ENCODE assay signal across 15 cellular contexts in genomic region chr7:116679495-116679894, GRCh38. TPM values are rescaled to one million over a fixed set of nuclear protein-coding genes. Genes with fewer than 3 reads are reported as not detected.
DNase-seq lines count a peak whose midpoint lies in the region; ATAC-seq and TF ChIP-seq lines count a peak whose summit lies in the region.
"Had no signal": no experiment of that assay in that cellular context is flagged by ENCODE, and none has a peak within 500 bp of the region (broad histone marks: within the 10 kb centered on the region; RNA-seq: fewer than 3 reads in every experiment).

No MANE protein-coding gene starts in this region.

- H3K4me1 ChIP-seq in MM.1S (ENCODE audit: low read length) = peaks cover 23% of the 10 kb centered on the region
- peaks cover 15% of the 10 kb centered on the region; the same call in 1 of the 2 replicates for H3K4me1 ChIP-seq in GM23338 (ENCODE audit: insufficient read depth)

- no peaks in the 10 kb centered on the region for H3K36me3 Mint-ChIP-seq in mesothelial cell of epicardium
- no peaks in the 10 kb centered on the region for H3K36me3 Mint-ChIP-seq in GM23338 (ENCODE audit: low read depth)
- no peaks in the 10 kb centered on the region for H3K36me3 Mint-ChIP-seq in nephron progenitor cell (ENCODE audit: low read depth)

- H3K9me3 Mint-ChIP-seq in mesothelial cell of epicardium (peaks cover 14% of the 10 kb centered on the region), GM23338 (no peaks in the 10 kb centered on the region), nephron progenitor cell (no peaks in the 10 kb centered on the region)

- H3K4me2 ChIP-seq in MM.1S (ENCODE audit: low read depth, low read length) (no peak overlapping the region), GM23338 (no peak overlapping the region)

- H3K4me3 ChIP-seq in MM.1S (ENCODE audit: low read length) (no peak overlapping the region), GM23338 (no peak overlapping the region)
- H3K4me3 ChIP-seq: thoracic aorta had no signal

- H4K20me1 ChIP-seq in MM.1S (ENCODE audit: insufficient read depth, low read length) = no peaks in the 10 kb centered on the region
- no peaks in the 10 kb centered on the region for H4K20me1 ChIP-seq in GM23338 (replicated peaks; ENCODE audit: insufficient read depth)

- H3K79me2 ChIP-seq in MM.1S (ENCODE audit: low read length) = no peaks in the 10 kb centered on the region
- 0 out of 2 replicates have a peak, but pooled peaks cover 3% of the 10 kb centered on the region for H3K79me2 ChIP-seq in GM23338 (replicated peaks; ENCODE audit: insufficient read depth)

- ATAC-seq in HG02610 (IDR thresholded peaks at IDR 0.05; ENCODE audit: unreplicated experiment) (peak; percentile 74), GM21528 (IDR thresholded peaks at IDR 0.05; ENCODE audit: low FRiP score, unreplicated experiment) (no peak), GM23338 (no peak)

- peaks cover 7% of the 10 kb centered on the region for H3K27me3 Mint-ChIP-seq in mesothelial cell of epicardium (ENCODE audit: low read depth)
- no peaks in the 10 kb centered on the region for H3K27me3 Mint-ChIP-seq in GM23338 (ENCODE audit: insufficient read depth, low read depth, poor library complexity)
- H3K27me3 Mint-ChIP-seq in nephron progenitor cell (ENCODE audit: low read depth, poor library complexity) = peaks cover 48% of the 10 kb centered on the region

- no peaks in the 10 kb centered on the region for H3K9me3 ChIP-seq in MM.1S (replicated peaks; ENCODE audit: insufficient read depth, low read length)
- H3K9me3 ChIP-seq: thoracic aorta had no signal

- H3K9me2 ChIP-seq in MM.1S (replicated peaks; ENCODE audit: insufficient read depth, low read length) (no peaks in the 10 kb centered on the region), GM23338 (ENCODE audit: insufficient read depth) (no peaks in the 10 kb centered on the region)

- DNase-seq in DMS153 (lab: John Stamatoyannopoulos, UW) (peak; percentile 21), DMS153 treated with DMSO at 0.1 percent for 48 hours (lab: John Stamatoyannopoulos, UW; ENCODE audit: unreplicated experiment) (no peak), MM.1S (peak; percentile 58), mesothelial cell of epicardium (ENCODE audit: low spot score in 2 of 2, unreplicated experiment in 2 of 2) (no peak), GM23338 (ENCODE audit: low spot score) (no peak), nephron progenitor cell (no peak)
- DNase-seq: activated CD8-positive, alpha-beta memory T cell treated with anti-CD3 and anti-CD28 coated beads, Interleukin-2, amount 50 U/mL, for 4 hours; central memory CD4-positive, alpha-beta T cell; GF-D8; head of caudate nucleus; NCI-H1694 had no signal

- H3K27ac Mint-ChIP-seq in mesothelial cell of epicardium (peak overlapping the region; percentile 26), GM23338 (no peak overlapping the region), nephron progenitor cell (no peak overlapping the region)

- H3K4me3 Mint-ChIP-seq in mesothelial cell of epicardium (no peak overlapping the region), GM23338 (no peak overlapping the region), nephron progenitor cell (no peak overlapping the region)

- no peak overlapping the region for H3K9ac ChIP-seq in MM.1S (ENCODE audit: low read length)

- peaks cover 41% of the 10 kb centered on the region for H3K4me1 Mint-ChIP-seq in mesothelial cell of epicardium
- peaks cover 11% of the 10 kb centered on the region for H3K4me1 Mint-ChIP-seq in GM23338
- H3K4me1 Mint-ChIP-seq in nephron progenitor cell = peaks cover 4% of the 10 kb centered on the region

- TF ChIP-seq CTCF in MM.1S (IDR thresholded peaks at IDR 0.05; ENCODE audit: low read length) (no peak), mesothelial cell of epicardium (IDR thresholded peaks at IDR 0.05; ENCODE audit: unreplicated experiment) (no peak), GM23338 (conservative IDR thresholded peaks at IDR 0.05; ENCODE audit: low read depth in 2 of 2) (no peak), nephron progenitor cell (IDR thresholded peaks at IDR 0.05) (no peak)

- H3K27me3 ChIP-seq in MM.1S (replicated peaks; ENCODE audit: insufficient read depth, low read length) (no peaks in the 10 kb centered on the region), GM23338 (ENCODE audit: insufficient read depth) (no peaks in the 10 kb centered on the region)

- H3F3A ChIP-seq in MM.1S (ENCODE audit: insufficient read depth, low read length) (peaks cover 13% of the 10 kb centered on the region; the same call in 1 of the 2 replicates), GM23338 (replicated peaks; ENCODE audit: low read depth) (no peaks in the 10 kb centered on the region)

- H2AFZ ChIP-seq in MM.1S (ENCODE audit: low read length) (no peak overlapping the region), GM23338 (no peak overlapping the region)

- H3K27ac ChIP-seq in MM.1S (ENCODE audit: low read length) (no peak overlapping the region), GM23338 (ENCODE audit: low read depth) (no peak overlapping the region)
- H3K27ac ChIP-seq: 22Rv1, thoracic aorta had no signal

- H3K36me3 ChIP-seq in MM.1S (replicated peaks; ENCODE audit: insufficient read depth, low read length) = no peaks in the 10 kb centered on the region
- H3K36me3 ChIP-seq in GM23338 (ENCODE audit: insufficient read depth) = no peaks in the 10 kb centered on the region
- H3K36me3 ChIP-seq: thoracic aorta had no signal

TF ChIP-seq in GM23338, 12 proteins besides CTCF, POLR2A, EP300 and RAD21:
- TF ChIP-seq ZNF462 (CRISPR knock-in tag; IDR thresholded peaks at IDR 0.05) (no peak), CREB1 (CRISPR knock-in tag; IDR thresholded peaks at IDR 0.05; ENCODE audit: low read depth) (no peak), ZNF114 (CRISPR knock-in tag; IDR thresholded peaks at IDR 0.05) (no peak), EZH2 (IDR thresholded peaks at IDR 0.05; ENCODE audit: low read depth, unreplicated experiment) (no peak), ZNF331 (CRISPR knock-in tag; IDR thresholded peaks at IDR 0.05; ENCODE audit: low read depth) (no peak), STAT1 (IDR thresholded peaks at IDR 0.05; ENCODE audit: unreplicated experiment) (no peak)

RNA-seq across cellular contexts. Expression of gene MET, which starts 7.5 kb away (rescaled TPM):
- 21.1 to 22.8 TPM (median 22.3 TPM) in 3 replicates for total RNA-seq in mesothelial cell of epicardium
- 16.3 and 23.1 TPM in 2 replicates for total RNA-seq in GM23338 (2014; rRNA removed; shearing (Covaris generic))
- 3.8 and 4.8 TPM in 2 replicates for polyA plus RNA-seq in GM23338 (2016; fragmentation: Nextera tagmentation; extraction: Ambion mirVana)

Comparison
In these comparisons a context has a peak if more than half of its experiments do, and no peak if none do; other contexts are left out.
1. DNase-seq: peak in DMS153 (single experiment) and MM.1S (single experiment); none in DMS153 treated with DMSO at 0.1 percent for 48 hours (single experiment), mesothelial cell of epicardium (0 of 2), GM23338 (single experiment) and nephron progenitor cell (single experiment).